In the genomic region with DNA sequence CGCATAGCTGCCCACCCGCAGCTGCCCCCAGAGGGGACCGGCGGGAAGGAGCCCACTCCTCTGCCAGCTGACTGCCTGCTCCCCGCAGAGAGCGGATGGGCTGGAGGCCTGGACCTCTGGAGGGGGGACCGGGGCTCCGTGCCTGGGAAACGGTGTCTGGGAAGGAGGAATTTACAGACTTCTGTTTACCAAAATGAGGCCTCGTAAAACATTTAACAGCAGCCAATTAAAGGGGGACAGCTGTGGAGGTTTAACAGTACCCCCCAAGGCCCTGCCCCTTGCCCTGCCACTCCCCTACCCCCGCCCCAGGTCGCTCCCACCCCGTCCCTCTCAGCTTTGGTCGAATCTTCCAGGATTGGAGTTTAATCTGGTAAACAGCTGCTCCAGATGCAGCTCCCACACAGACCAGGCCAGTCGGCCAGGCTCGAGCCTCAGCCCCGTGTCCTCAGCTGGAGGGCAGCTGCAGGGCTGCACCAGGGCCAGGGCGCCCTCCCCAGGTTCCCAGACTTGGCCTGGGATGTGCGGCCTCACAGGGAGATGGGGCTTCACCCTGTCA, we compare ENCODE assay signal across 12 cellular contexts. TPM values are rescaled to one million over a fixed set of nuclear protein-coding genes. Genes with fewer than 3 reads are reported as not detected.
A peak's percentile ranks its signal among the peaks of the same experiment; 100 is the strongest.
DNase-seq lines count a peak whose midpoint lies in the region; ATAC-seq and TF ChIP-seq lines count a peak whose summit lies in the region.
"Had no signal": no experiment of that assay in that cellular context is flagged by ENCODE, and none has a peak within 500 bp of the region (broad histone marks: within the 10 kb centered on the region; RNA-seq: fewer than 3 reads in every experiment).

No MANE protein-coding gene starts in this region.

- H3K4me3 ChIP-seq in esophagus (ENCODE audit: low read depth in 1 of 2, low read length in 2 of 2) (no peak overlapping the region), upper lobe of left lung (no peak overlapping the region)

- no peak for TF ChIP-seq EP300 in upper lobe of left lung (IDR thresholded peaks at IDR 0.05)

- peaks cover 5 to 16% of the 10 kb centered on the region in 2 donors for H3K4me1 ChIP-seq in esophagus (ENCODE audit: control insufficient read depth in 2 of 2, insufficient read depth in 2 of 2, low read length in 1 of 2)
- peaks cover 8 to 28% (median 12%) of the 10 kb centered on the region in 4 donors for H3K4me1 ChIP-seq in upper lobe of left lung

- no peaks in the 10 kb centered on the region for H3K36me3 ChIP-seq in esophagus (ENCODE audit: control insufficient read depth in 2 of 2, insufficient read depth in 2 of 2, low read length in 1 of 2)
- no peaks in the 10 kb centered on the region for H3K36me3 ChIP-seq in upper lobe of left lung

- peak overlapping the region; percentile 2 to 3 for H3K27ac ChIP-seq in esophagus (ENCODE audit: low read depth in 2 of 2, low read length in 1 of 2)
- peak overlapping the region; percentile 40 to 80 (median 79) for H3K27ac ChIP-seq in upper lobe of left lung

- H3K27me3 ChIP-seq in esophagus (ENCODE audit: control insufficient read depth in 1 of 2, insufficient read depth in 2 of 2, low read length in 2 of 2): no peaks in the 10 kb centered on the region
- H3K27me3 ChIP-seq in upper lobe of left lung: no peaks in the 10 kb centered on the region

- DNase-seq in LHCN-M2 (ENCODE audit: low read depth) (peak; percentile 45), myocyte (ENCODE audit: low read depth) (peak; percentile 59), upper lobe of left lung (peak in 1 of 2 donors; percentile 85), NCI-H1417 treated with DMSO at 0.1 percent for 48 hours (lab: John Stamatoyannopoulos, UW) (no peak), T1000 (lab: John Stamatoyannopoulos, UW) (no peak)
- DNase-seq: activated CD8-positive, alpha-beta memory T cell treated with anti-CD3 and anti-CD28 coated beads, Interleukin-2, amount 50 U/mL, for 4 hours; amygdala; naive thymus-derived CD4-positive, alpha-beta T cell; stimulated activated CD4-positive, alpha-beta T cell treated with anti-CD3 and anti-CD28 coated beads, Interleukin-15, amount 100 ng/mL, for 24 hours had no signal

- TF ChIP-seq CTCF in upper lobe of left lung (IDR thresholded peaks at IDR 0.05): no peak

- ATAC-seq in upper lobe of left lung (ENCODE audit: low FRiP score in 2 of 2): peak in 1 of 2 donors; percentile 42
- no peak for ATAC-seq in GM18873 (IDR thresholded peaks at IDR 0.05; ENCODE audit: low FRiP score, unreplicated experiment)
- ATAC-seq: HCT116; naive thymus-derived CD4-positive, alpha-beta T cell had no signal

- WGBS in esophagus, 2 donors: 67 to 69% methylated on average over 19 of the region's 19 CpGs
- 82 to 83% methylated on average over 10 to 19 of the region's 19 CpGs for WGBS in upper lobe of left lung, 2 donors

- TF ChIP-seq POLR2A in upper lobe of left lung (IDR thresholded peaks at IDR 0.05): no peak

- H3K9me3 ChIP-seq in esophagus (ENCODE audit: control insufficient read depth in 2 of 2, insufficient read depth in 1 of 2, low read depth in 1 of 2, low read length in 1 of 2) (no peaks in the 10 kb centered on the region), upper lobe of left lung (no peaks in the 10 kb centered on the region)

RNA-seq across cellular contexts. Expression of a gene that starts 41.1 kb away (rescaled TPM):
- total RNA-seq in LHCN-M2 (2014; rRNA removed): 4.9 and 6.6 TPM in 2 replicates
- 3.6 TPM for polyA plus RNA-seq in LHCN-M2 (2012)
- polyA plus RNA-seq in esophagus: 1 to 10 TPM; 3.0 to 9.1 TPM
- total RNA-seq in myocyte: 5.5 and 5.7 TPM in 2 replicates
- 7.3 TPM for polyA plus RNA-seq in myocyte (2012)
- total RNA-seq in upper lobe of left lung: 10 to 100 TPM in 5 of 6 donors, 1 to 10 TPM in 1; 8.2 to 81.7 (median 21.0) TPM
- polyA plus RNA-seq: naive thymus-derived CD4-positive, alpha-beta T cell had no signal

Comparison
In these comparisons a context has a peak if more than half of its experiments do, and no peak if none do; other contexts are left out.
1. DNase-seq: peak in LHCN-M2 (single experiment) and myocyte (single experiment); none in NCI-H1417 treated with DMSO at 0.1 percent for 48 hours (single experiment) and T1000 (single experiment).